6 cellular contexts compared by ENCODE assay signal in genomic region chr11:65524010-65524746, GRCh38. TPM values are rescaled to one million over a fixed set of nuclear protein-coding genes. Genes with fewer than 3 reads are reported as not detected.
A peak's percentile ranks its signal among the peaks of the same experiment; 100 is the strongest.
DNase-seq lines count a peak whose midpoint lies in the region; ATAC-seq and TF ChIP-seq lines count a peak whose summit lies in the region.

No MANE protein-coding gene starts in this region.

- H3K27me3 Mint-ChIP-seq in activated naive CD4-positive, alpha-beta T cell treated with anti-CD3 and anti-CD28 coated beads, Interleukin-2, amount 10 ng/mL, durations not matched to agents 7 days and 5 days: no peaks in the 10 kb centered on the region

- DNase-seq in activated naive CD4-positive, alpha-beta T cell treated with anti-CD3 and anti-CD28 coated beads, Interleukin-2, amount 10 ng/mL, durations not matched to agents 7 days and 5 days: no peak
- DNase-seq in activated naive CD4-positive, alpha-beta T cell (lab: John Stamatoyannopoulos, UW): no peak
- DNase-seq in cardiac muscle cell (ENCODE audit: low read depth in 1 of 2, low spot score in 1 of 2): no peak

- H3K4me3 ChIP-seq in cardiac muscle cell (peak overlapping the region; percentile 16), subcutaneous abdominal adipose tissue (ENCODE audit: low read depth in 1 of 5, low read length in 5 of 5) (peak overlapping the region; percentile 52 to 78 (median 55))

- no peaks in the 10 kb centered on the region for H3K27me3 ChIP-seq in cardiac muscle cell
- no peaks in the 10 kb centered on the region for H3K27me3 ChIP-seq in subcutaneous abdominal adipose tissue (ENCODE audit: control insufficient read depth in 5 of 5, insufficient read depth in 4 of 5, low read length in 5 of 5)

- peak overlapping the region; percentile 66 for H3K4me3 Mint-ChIP-seq in activated naive CD4-positive, alpha-beta T cell treated with anti-CD3 and anti-CD28 coated beads, Interleukin-2, amount 10 ng/mL, durations not matched to agents 7 days and 5 days

- CTCF ChIA-PET in activated naive CD4-positive, alpha-beta T cell treated with anti-CD3 and anti-CD28 coated beads, Interleukin-2, amount 10 ng/mL, durations not matched to agents 7 days and 5 days (lab: Charles Lee): interaction anchor here (0.8 to 2.9 kb wide), 3 partner anchors 14 to 108 kb away, joined by 3 to 12 read pairs (median 4); no protein-coding TSS in a partner anchor

- no peaks in the 10 kb centered on the region for H3K9me3 ChIP-seq in cardiac muscle cell (ENCODE audit: low read depth)
- no peaks in the 10 kb centered on the region for H3K9me3 ChIP-seq in subcutaneous abdominal adipose tissue (ENCODE audit: control insufficient read depth in 5 of 5, low read length in 5 of 5)

- peaks cover 17% of the 10 kb centered on the region for H3K36me3 Mint-ChIP-seq in activated naive CD4-positive, alpha-beta T cell treated with anti-CD3 and anti-CD28 coated beads, Interleukin-2, amount 10 ng/mL, durations not matched to agents 7 days and 5 days

- peaks cover 31% of the 10 kb centered on the region for H3K4me1 ChIP-seq in cardiac muscle cell (ENCODE audit: low read depth)
- peaks cover 5 to 29% (median 23%) of the 10 kb centered on the region in 5 donors for H3K4me1 ChIP-seq in subcutaneous abdominal adipose tissue (ENCODE audit: control insufficient read depth in 5 of 5, insufficient read depth in 5 of 5, low read length in 5 of 5)

- peak overlapping the region; percentile 93 for H3K27ac Mint-ChIP-seq in activated naive CD4-positive, alpha-beta T cell treated with anti-CD3 and anti-CD28 coated beads, Interleukin-2, amount 10 ng/mL, durations not matched to agents 7 days and 5 days

- H3K36me3 ChIP-seq in cardiac muscle cell: peaks cover 8% of the 10 kb centered on the region
- peaks cover 0 to 21% (median 17%) of the 10 kb centered on the region in 5 donors for H3K36me3 ChIP-seq in subcutaneous abdominal adipose tissue (ENCODE audit: control insufficient read depth in 5 of 5, insufficient read depth in 5 of 5, low read length in 5 of 5)

- H3K4me1 Mint-ChIP-seq in activated naive CD4-positive, alpha-beta T cell treated with anti-CD3 and anti-CD28 coated beads, Interleukin-2, amount 10 ng/mL, durations not matched to agents 7 days and 5 days: peaks cover 57% of the 10 kb centered on the region

- H3K27ac ChIP-seq in cardiac muscle cell (peak overlapping the region; percentile 85), subcutaneous abdominal adipose tissue (ENCODE audit: low read depth, low read length) (no peak overlapping the region)

- ATAC-seq in HG03378 (IDR thresholded peaks at IDR 0.05; ENCODE audit: unreplicated experiment) (no peak), HG02623 (IDR thresholded peaks at IDR 0.05; ENCODE audit: unreplicated experiment) (no peak)

- no peaks in the 10 kb centered on the region for H3K9me3 Mint-ChIP-seq in activated naive CD4-positive, alpha-beta T cell treated with anti-CD3 and anti-CD28 coated beads, Interleukin-2, amount 10 ng/mL, durations not matched to agents 7 days and 5 days

- TF ChIP-seq CTCF in cardiac muscle cell (IDR thresholded peaks at IDR 0.05; ENCODE audit: low read depth, low read length): no peak

- peak overlapping the region in 4 of 5 donors; percentile 35 to 66 (median 60) for H3K9ac ChIP-seq in subcutaneous abdominal adipose tissue (ENCODE audit: low read length in 5 of 5)

RNA-seq across cellular contexts. Expression of gene SCYL1, which starts 0.7 kb away (rescaled TPM):
- 157 and 168 TPM in 2 replicates for total RNA-seq in cardiac muscle cell
- polyA plus RNA-seq in cardiac muscle cell: 139 and 146 TPM in 2 replicates

RNA-seq across cellular contexts. Expression of gene MALAT1, which starts 25.3 kb away (rescaled TPM):
- total RNA-seq in cardiac muscle cell: 3,311 and 7,439 TPM in 2 replicates
- 16,838 and 18,899 TPM in 2 replicates for polyA plus RNA-seq in cardiac muscle cell

RNA-seq across cellular contexts. Expression of gene LTBP3, which starts 34.0 kb away (rescaled TPM):
- 61.8 and 98.3 TPM in 2 replicates for total RNA-seq in cardiac muscle cell
- 53.7 and 60.9 TPM in 2 replicates for polyA plus RNA-seq in cardiac muscle cell

RNA-seq across cellular contexts. Expression of gene ZNRD2, which starts 46.1 kb away (rescaled TPM):
- 56.6 and 57.4 TPM in 2 replicates for total RNA-seq in cardiac muscle cell
- polyA plus RNA-seq in cardiac muscle cell: 55.7 and 70.5 TPM in 2 replicates

RNA-seq across cellular contexts. Expression of gene FAM89B, which starts 48.2 kb away (rescaled TPM):
- total RNA-seq in cardiac muscle cell: 42.9 and 71.8 TPM in 2 replicates
- polyA plus RNA-seq in cardiac muscle cell: 96.0 and 132 TPM in 2 replicates
